ENCODE assay signal across 19 cellular contexts in the genomic region with DNA sequence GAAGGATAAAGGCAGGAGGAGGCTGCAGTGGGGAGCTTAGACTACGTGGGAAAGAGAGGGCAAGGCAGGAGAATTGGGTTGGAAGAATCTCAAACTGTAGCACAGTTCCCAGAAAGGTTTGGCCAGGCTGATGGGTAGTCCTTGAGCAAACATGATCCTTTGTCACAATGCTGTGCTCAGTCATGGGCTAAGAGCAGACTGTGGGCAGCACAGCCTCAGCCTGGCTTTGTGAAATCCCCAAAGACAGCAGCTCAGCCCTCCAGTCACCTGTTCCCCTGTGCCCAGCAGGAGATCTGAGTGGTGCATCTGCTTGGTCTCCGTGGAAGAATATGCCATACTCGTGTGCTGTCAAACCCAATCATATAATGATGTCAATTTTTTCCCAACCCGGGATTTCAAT.
"Had no signal": no experiment of that assay in that cellular context is flagged by ENCODE, and none has a peak within 500 bp of the region (broad histone marks: within the 10 kb centered on the region; RNA-seq: fewer than 3 reads in every experiment).

No MANE protein-coding gene starts in this region.

- H3K4me1 ChIP-seq: left lung, stomach had no signal

- H3K36me3 Mint-ChIP-seq: activated naive CD8-positive, alpha-beta T cell treated with anti-CD3 and anti-CD28 coated beads for 36 hours; brain had no signal

- H3K9me3 Mint-ChIP-seq: activated naive CD8-positive, alpha-beta T cell treated with anti-CD3 and anti-CD28 coated beads for 36 hours; nephron progenitor cell had no signal

- H3K4me3 Mint-ChIP-seq: activated CD4-positive, alpha-beta T cell treated with anti-CD3 and anti-CD28 coated beads for 36 hours; activated naive CD8-positive, alpha-beta T cell treated with anti-CD3 and anti-CD28 coated beads for 36 hours; brain; nephron progenitor cell had no signal

- H3K4me1 Mint-ChIP-seq: brain, nephron progenitor cell had no signal

- H3K9me3 ChIP-seq: left lung, stomach had no signal

- H3K4me3 ChIP-seq: coronary artery, left lung, stomach had no signal

- H3K36me3 ChIP-seq: left lung, stomach had no signal

- ATAC-seq: activated CD4-positive, alpha-beta T cell treated with anti-CD3 and anti-CD28 coated beads for 36 hours; left lung had no signal

- H3K27me3 ChIP-seq: left lung, stomach had no signal

- H3K27ac Mint-ChIP-seq: activated CD4-positive, alpha-beta T cell treated with anti-CD3 and anti-CD28 coated beads for 36 hours; activated naive CD8-positive, alpha-beta T cell treated with anti-CD3 and anti-CD28 coated beads for 36 hours; nephron progenitor cell; progenitor cell of endocrine pancreas had no signal

- DNase-seq: activated CD4-positive, alpha-beta T cell treated with anti-CD3 and anti-CD28 coated beads for 36 hours; activated CD4-positive, alpha-beta T cell treated with anti-CD3 and anti-CD28 coated beads, Interleukin-2, amount 50 U/mL, for 48 hours; activated naive CD4-positive, alpha-beta T cell; activated naive CD8-positive, alpha-beta T cell treated with anti-CD3 and anti-CD28 coated beads for 36 hours; amniotic stem cell; central memory CD4-positive, alpha-beta T cell; erythroblast; hypothalamus; kidney; midbrain; nephron progenitor cell; nucleus accumbens; stomach; T-helper 2 cell; trophoblast cell had no signal

- H3K27me3 Mint-ChIP-seq: activated CD4-positive, alpha-beta T cell treated with anti-CD3 and anti-CD28 coated beads for 36 hours; progenitor cell of endocrine pancreas had no signal

- H3K27ac ChIP-seq: coronary artery, left lung, stomach had no signal
